In the genomic region with DNA sequence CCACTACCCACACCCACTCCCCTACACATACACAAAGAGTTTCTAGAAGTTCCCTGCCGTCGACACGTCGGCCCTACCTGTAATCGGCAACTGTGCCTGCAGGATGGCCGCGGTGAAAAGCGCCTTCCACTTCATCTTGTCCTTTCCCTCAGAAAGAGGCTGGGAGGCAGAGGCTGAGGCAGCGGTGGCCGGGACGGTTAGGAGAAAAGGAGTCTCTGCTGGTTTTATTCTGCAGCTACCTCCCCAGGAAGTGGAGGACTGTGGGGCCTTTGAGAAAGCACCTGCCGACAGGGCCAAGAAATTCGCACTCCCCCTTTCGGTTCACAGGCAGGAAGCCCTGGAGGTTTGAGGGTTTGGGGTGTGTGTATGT, we compare ENCODE assay signal across 9 cellular contexts. TPM values are rescaled to one million over a fixed set of nuclear protein-coding genes. Genes with fewer than 3 reads are reported as not detected.
DNase-seq lines count a peak whose midpoint lies in the region; ATAC-seq, FAIRE-seq and TF ChIP-seq lines count a peak whose summit lies in the region.
"Had no signal": no experiment of that assay in that cellular context is flagged by ENCODE, and none has a peak within 500 bp of the region (broad histone marks: within the 10 kb centered on the region; RNA-seq: fewer than 3 reads in every experiment).

Gene CD247, minus strand, starts transcription at position 199 of the 370 bp plus-strand sequence. Its CDS starts 64 bp downstream, at position 135.

- no peak within 1 kb of the TSS for H3K4me3 ChIP-seq in SJCRH30
- H3K4me3 ChIP-seq in mucosa of descending colon = no peak within 1 kb of the TSS

- no peak for TF ChIP-seq CTCF in mucosa of descending colon (IDR thresholded peaks at IDR 0.05)

- TF ChIP-seq POLR2A in GM12891 (IDR thresholded peaks at IDR 0.05; ENCODE audit: low read depth, low read length) = no peak

- peaks cover 17% of the 10 kb centered on the region for H3K36me3 Mint-ChIP-seq in activated T-cell treated with anti-CD3 and anti-CD28 coated beads, Interleukin-2, amount 50 U/mL, for 4 hours (ENCODE audit: insufficient read depth)

- intact Hi-C loops in mucosa of descending colon (cut with DNase I, micrococcal nuclease) = no loop called here

- ATAC-seq in activated T-cell treated with anti-CD3 and anti-CD28 coated beads, Interleukin-2, amount 50 U/mL, for 4 hours = peak; percentile 47 to 54
- ATAC-seq in mucosa of descending colon (peak; percentile 80), GM18519 (IDR thresholded peaks at IDR 0.05; ENCODE audit: low FRiP score, unreplicated experiment) (no peak), GM21381 (IDR thresholded peaks at IDR 0.05; ENCODE audit: unreplicated experiment) (no peak)

- H3K27me3 Mint-ChIP-seq in activated T-cell treated with anti-CD3 and anti-CD28 coated beads, Interleukin-2, amount 50 U/mL, for 4 hours (ENCODE audit: low read depth) = no peaks in the 10 kb centered on the region

- no peaks in the 10 kb centered on the region for H3K9me3 Mint-ChIP-seq in activated T-cell treated with anti-CD3 and anti-CD28 coated beads, Interleukin-2, amount 50 U/mL, for 4 hours

- DNase-seq in SJCRH30 (no peak), mucosa of descending colon (peak; percentile 34 to 65 (median 37)), GM12891 (ENCODE audit: insufficient read length, low spot score) (no peak), NCI-H526 (lab: John Stamatoyannopoulos, UW) (no peak)
- DNase-seq in activated T-cell treated with anti-CD3 and anti-CD28 coated beads, Interleukin-2, amount 50 U/mL, for 4 hours = peak; percentile 68
- DNase-seq in stimulated activated naive CD4-positive, alpha-beta T cell treated with Interleukin-2 at 50 U/mL for 16 hours (lab: John Stamatoyannopoulos, UW) = peak; percentile 71
- DNase-seq: Kasumi-1 had no signal

- H3K4me1 ChIP-seq in SJCRH30 (peaks cover 13% of the 10 kb centered on the region), mucosa of descending colon (ENCODE audit: low read depth) (no peaks in the 10 kb centered on the region)

- H3K4me1 Mint-ChIP-seq in activated T-cell treated with anti-CD3 and anti-CD28 coated beads, Interleukin-2, amount 50 U/mL, for 4 hours (ENCODE audit: low read depth) = peaks cover 41% of the 10 kb centered on the region

- H3K36me3 ChIP-seq in SJCRH30 (no peaks in the 10 kb centered on the region), mucosa of descending colon (ENCODE audit: low read depth) (no peaks in the 10 kb centered on the region)

- no peaks in the 10 kb centered on the region for H3K27me3 ChIP-seq in SJCRH30

- 0 out of 2 replicates have a peak within 1 kb of the TSS, but pooled peaks have one; percentile 19 for H3K27ac ChIP-seq in SJCRH30

- H3K4me3 Mint-ChIP-seq in activated T-cell treated with anti-CD3 and anti-CD28 coated beads, Interleukin-2, amount 50 U/mL, for 4 hours = peak within 1 kb of the TSS; percentile 99

- FAIRE-seq in GM12891 (lab: Jason Lieb, UNC) = no peak

- H3K9me3 ChIP-seq in SJCRH30 (replicated peaks) (no peaks in the 10 kb centered on the region; the same call in 1 of the 2 replicates), mucosa of descending colon (no peaks in the 10 kb centered on the region)

TF ChIP-seq in GM12891, 5 proteins besides CTCF, POLR2A, EP300 and RAD21:
- TF ChIP-seq TAF1 (IDR thresholded peaks at IDR 0.05; ENCODE audit: low read depth, low read length) (no peak), PAX5 (IDR thresholded peaks at IDR 0.05; ENCODE audit: insufficient read depth, low read length, severe bottlenecking) (no peak), SPI1 (IDR thresholded peaks at IDR 0.05; ENCODE audit: low read depth, low read length) (no peak), POLR2AphosphoS5 (IDR thresholded peaks at IDR 0.05; ENCODE audit: low read depth, low read length) (no peak)

RNA-seq across cellular contexts. Expression of gene CD247, which starts in this region (rescaled TPM):
- total RNA-seq in SJCRH30 (2014; rRNA removed; shearing (Covaris generic)) = 1.1 TPM in 2 replicates
- total RNA-seq in activated T-cell treated with anti-CD3 and anti-CD28 coated beads, Interleukin-2, amount 50 U/mL, for 4 hours = 10 to 100 TPM; 63.7 to 93.5 (median 73.2) TPM
- 1 to 10 TPM; 4.6 to 6.1 (median 4.6) TPM for total RNA-seq in mucosa of descending colon
- polyA plus RNA-seq in GM12891 (2012; ENCODE audit: low read depth, missing spikeins) = 0.26 TPM

Comparison
In these comparisons a context has a peak if more than half of its experiments do, and no peak if none do; other contexts are left out.
1. RNA of gene CD247 (total RNA-seq): 63.7 to 93.5 TPM in activated T-cell treated with anti-CD3 and anti-CD28 coated beads, Interleukin-2, amount 50 U/mL, for 4 hours; 4.6 to 6.1 TPM in mucosa of descending colon and 1.1 TPM in SJCRH30; every median in the first group is over 4 times any median in the second.
2. DNase-seq: peak in activated T-cell treated with anti-CD3 and anti-CD28 coated beads, Interleukin-2, amount 50 U/mL, for 4 hours (single experiment), mucosa of descending colon (3 of 3) and stimulated activated naive CD4-positive, alpha-beta T cell treated with Interleukin-2 at 50 U/mL for 16 hours (single experiment); none in SJCRH30 (0 of 2), GM12891 (single experiment) and NCI-H526 (0 of 2).
3. ATAC-seq: peak in activated T-cell treated with anti-CD3 and anti-CD28 coated beads, Interleukin-2, amount 50 U/mL, for 4 hours (2 of 2) and mucosa of descending colon (single experiment); none in GM18519 (single experiment) and GM21381 (single experiment).